Comparison of ENCODE assay signal across 18 cellular contexts in genomic region chr22:30828187-30829155, GRCh38.
DNase-seq lines count a peak whose midpoint lies in the region; ATAC-seq, FAIRE-seq and TF ChIP-seq lines count a peak whose summit lies in the region.
"Had no signal": no experiment of that assay in that cellular context is flagged by ENCODE, and none has a peak within 500 bp of the region (broad histone marks: within the 10 kb centered on the region; RNA-seq: fewer than 3 reads in every experiment).

No MANE protein-coding gene starts in this region.

- H3K27ac Mint-ChIP-seq in stimulated activated memory B cell treated with anti-CD40 and anti-IgM and Interleukin-4, amounts not matched to agents 10 μg/mL and 1 μg/mL and 100 μg/mL, for 72 hours: no peak overlapping the region
- H3K27ac Mint-ChIP-seq: CD14-positive monocyte had no signal

- H3K4me2 ChIP-seq in PC-9: no peak overlapping the region

- TF ChIP-seq CTCF in GM13977 (IDR thresholded peaks at IDR 0.05; ENCODE audit: extremely low read depth, insufficient read depth, missing control alignments) (no peak), PC-9 (conservative IDR thresholded peaks at IDR 0.05) (no peak), foreskin keratinocyte (conservative IDR thresholded peaks at IDR 0.05) (no peak)

- no peak overlapping the region for H2AFZ ChIP-seq in PC-9

- H4K20me1 ChIP-seq in PC-9 (ENCODE audit: insufficient read depth): no peaks in the 10 kb centered on the region

- CTCF ChIA-PET in PC-9 (lab: Charles Lee): no interaction called here

- peak; percentile 8 for DNase-seq in GM13977 (ENCODE audit: low spot score)
- no peak for DNase-seq in PC-9
- DNase-seq in foreskin keratinocyte: no peak
- DNase-seq in H54 (ENCODE audit: insufficient read length, low spot score): no peak
- no peak for DNase-seq in SIG-M5 treated with dmso at 0.1 percent for 504 hours (lab: John Stamatoyannopoulos, UW; ENCODE audit: unreplicated experiment)
- no peak for DNase-seq in iPS-NIHi7 (ENCODE audit: extremely low spot score)
- no peak for DNase-seq in NCI-H345 treated with DMSO at 0.1 percent for 48 hours (lab: John Stamatoyannopoulos, UW; ENCODE audit: unreplicated experiment)
- DNase-seq: MV-4-11; NCI-H1417; NCI-H187 treated with DMSO at 0.1 percent for 48 hours; NCI-H446 treated with DMSO at 0.1 percent for 48 hours; NK-92 treated with Interleukin-12 subunit alpha and Interleukin-12 subunit beta, amount 100 ng/mL, for 24 hours; Right ventricle myocardium superior had no signal

- POLR2A ChIA-PET in PC-9 (lab: Charles Lee; ENCODE audit: unreplicated experiment): no interaction called here

- no peaks in the 10 kb centered on the region for H3K9me3 Mint-ChIP-seq in stimulated activated memory B cell treated with anti-CD40 and anti-IgM and Interleukin-4, amounts not matched to agents 10 μg/mL and 1 μg/mL and 100 μg/mL, for 72 hours

- no peak for ATAC-seq in foreskin keratinocyte
- peak; percentile 25 for ATAC-seq in stimulated activated memory B cell treated with anti-CD40 and anti-IgM and Interleukin-4, amounts not matched to agents 10 μg/mL and 1 μg/mL and 100 μg/mL, for 72 hours
- ATAC-seq: SK-N-SH treated with all-trans-retinoic acid at 6 μM for 48 hours had no signal

- no peaks in the 10 kb centered on the region for H3K79me2 ChIP-seq in PC-9 (ENCODE audit: low read depth)

- H3K27me3 Mint-ChIP-seq in stimulated activated memory B cell treated with anti-CD40 and anti-IgM and Interleukin-4, amounts not matched to agents 10 μg/mL and 1 μg/mL and 100 μg/mL, for 72 hours: peaks cover 52% of the 10 kb centered on the region

- BruUV-seq in PC-9 (replicated peaks; lab: Mats Ljungman, UMichigan): no TSS peak

- H3K4me3 ChIP-seq in PC-9: no peak overlapping the region

- no peak for TF ChIP-seq POLR2A in H54 (IDR thresholded peaks at IDR 0.05; ENCODE audit: low read depth, low read length)

- H3K27me3 ChIP-seq in PC-9 (ENCODE audit: insufficient read depth, low read depth): no peaks in the 10 kb centered on the region
- H3K27me3 ChIP-seq in foreskin keratinocyte: peaks cover under 1% of the 10 kb centered on the region

- H3K4me1 ChIP-seq in PC-9 (replicated peaks; ENCODE audit: insufficient read depth): peaks cover 43% of the 10 kb centered on the region
- H3K4me1 ChIP-seq in foreskin keratinocyte: peaks cover 16% of the 10 kb centered on the region

- peaks cover 26% of the 10 kb centered on the region for H3F3A ChIP-seq in PC-9 (ENCODE audit: insufficient read depth, low read depth)

- FAIRE-seq in H54 (lab: Jason Lieb, UNC): no peak
- FAIRE-seq: HTR-8/SVneo had no signal

- no peaks in the 10 kb centered on the region for H3K9me2 ChIP-seq in PC-9 (ENCODE audit: insufficient read depth)

- H3K27ac ChIP-seq in PC-9: peak overlapping the region; percentile 98; the same call in 1 of the 2 replicates
- H3K27ac ChIP-seq in foreskin keratinocyte: peak overlapping the region; percentile 97
- H3K27ac ChIP-seq: HL-60 had no signal

- H3K9me3 ChIP-seq in PC-9 (ENCODE audit: insufficient read depth, low read depth): no peaks in the 10 kb centered on the region

- no peaks in the 10 kb centered on the region for H3K4me1 Mint-ChIP-seq in stimulated activated memory B cell treated with anti-CD40 and anti-IgM and Interleukin-4, amounts not matched to agents 10 μg/mL and 1 μg/mL and 100 μg/mL, for 72 hours
- H3K4me1 Mint-ChIP-seq: CD14-positive monocyte had no signal

- in situ Hi-C loops in GM13977 (cut with MboI; ENCODE audit: low pct_unique_long_range_greater_than_20kb, low sequenced_read_pairs, unreplicated experiment): no loop called here

- H3K4me3 Mint-ChIP-seq in stimulated activated memory B cell treated with anti-CD40 and anti-IgM and Interleukin-4, amounts not matched to agents 10 μg/mL and 1 μg/mL and 100 μg/mL, for 72 hours: no peak overlapping the region

- intact Hi-C loops in PC-9 (cut with micrococcal nuclease; ENCODE audit: unreplicated experiment): no loop called here

- no peaks in the 10 kb centered on the region for H3K36me3 Mint-ChIP-seq in stimulated activated memory B cell treated with anti-CD40 and anti-IgM and Interleukin-4, amounts not matched to agents 10 μg/mL and 1 μg/mL and 100 μg/mL, for 72 hours
- H3K36me3 Mint-ChIP-seq: CD14-positive monocyte had no signal

- H3K36me3 ChIP-seq in PC-9 (ENCODE audit: low read depth): no peaks in the 10 kb centered on the region
